4 cellular contexts compared by ENCODE assay signal in the genomic region with DNA sequence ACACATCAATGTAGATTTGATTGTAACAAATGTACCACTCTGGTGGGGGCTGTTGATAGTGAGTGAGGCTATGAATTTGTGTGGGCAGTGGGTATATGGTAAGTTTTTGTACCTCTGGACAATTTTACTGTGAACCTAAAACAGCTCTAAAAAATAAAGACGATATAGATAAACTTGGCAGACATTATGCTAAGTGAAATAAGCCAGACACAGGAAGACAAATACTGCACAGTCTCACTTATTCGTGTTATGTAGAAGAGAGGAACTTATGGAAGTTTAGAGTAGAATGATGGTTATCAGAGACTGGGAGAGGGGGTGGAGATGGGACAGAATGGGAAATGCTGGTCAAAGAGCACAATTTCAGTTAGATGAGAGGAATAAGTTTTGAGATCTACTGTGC. TPM values are rescaled to one million over a fixed set of nuclear protein-coding genes. Genes with fewer than 3 reads are reported as not detected.
"Had no signal": no experiment of that assay in that cellular context is flagged by ENCODE, and none has a peak within 500 bp of the region (broad histone marks: within the 10 kb centered on the region; RNA-seq: fewer than 3 reads in every experiment).

No MANE protein-coding gene starts in this region.

- H3K4me3 ChIP-seq: GM12878 had no signal

- DNase-seq: GDM1, GF-D8 had no signal

- ATAC-seq: GM12878 had no signal

RNA-seq across cellular contexts. Expression of a gene that starts 8.7 kb away (rescaled TPM):
- total RNA-seq: G401, GM12878 had no signal
- polyA plus RNA-seq: GM12878 had no signal

RNA-seq across cellular contexts. Expression of a gene that starts 13.0 kb away (rescaled TPM):
- total RNA-seq: G401, GM12878 had no signal

RNA-seq across cellular contexts. Expression of a gene that starts 28.1 kb away (rescaled TPM):
- total RNA-seq: G401, GM12878 had no signal

RNA-seq across cellular contexts. Expression of a gene that starts 30.8 kb away (rescaled TPM):
- total RNA-seq: GM12878 had no signal
- polyA plus RNA-seq: GM12878 had no signal

RNA-seq across cellular contexts. Expression of a gene that starts 55.3 kb away (rescaled TPM):
- total RNA-seq: G401, GM12878 had no signal
